Comparison of ENCODE assay signal across 8 cellular contexts in genomic region chr3:152267319-152267689, GRCh38. TPM values are rescaled to one million over a fixed set of nuclear protein-coding genes. Genes with fewer than 3 reads are reported as not detected.
A peak's percentile ranks its signal among the peaks of the same experiment; 100 is the strongest.
DNase-seq lines count a peak whose midpoint lies in the region; ATAC-seq and TF ChIP-seq lines count a peak whose summit lies in the region.

No MANE protein-coding gene starts in this region.

- H3K9me3 ChIP-seq in BLaER1 (no peaks in the 10 kb centered on the region), Loucy (ENCODE audit: insufficient read depth, low read depth, low read length) (no peaks in the 10 kb centered on the region), neural cell (ENCODE audit: low read length) (no peaks in the 10 kb centered on the region)

- TF ChIP-seq CTCF in Loucy (conservative IDR thresholded peaks at IDR 0.05; ENCODE audit: low read length) (no peak), neural cell (IDR thresholded peaks at IDR 0.05; ENCODE audit: poor library complexity, severe bottlenecking) (no peak)

- no peak overlapping the region for H2AFZ ChIP-seq in Loucy (ENCODE audit: low read length)
- H2AFZ ChIP-seq in neural cell (ENCODE audit: low read depth, low read length) = no peak overlapping the region

- no peaks in the 10 kb centered on the region for H3K36me3 ChIP-seq in BLaER1
- no peaks in the 10 kb centered on the region for H3K36me3 ChIP-seq in Loucy (ENCODE audit: insufficient read depth, low read length)
- H3K36me3 ChIP-seq in neural cell (ENCODE audit: insufficient read depth, low read length) = no peaks in the 10 kb centered on the region

- H3K4me1 ChIP-seq in BLaER1 = peaks cover 27% of the 10 kb centered on the region
- H3K4me1 ChIP-seq in Loucy (ENCODE audit: insufficient read depth, low read length, poor library complexity, severe bottlenecking) = peaks cover 66% of the 10 kb centered on the region

- no peak for ATAC-seq in GM21423 (IDR thresholded peaks at IDR 0.05; ENCODE audit: unreplicated experiment)
- no peak for ATAC-seq in HG02885 (IDR thresholded peaks at IDR 0.05; ENCODE audit: poor library complexity, unreplicated experiment)

- H3K79me2 ChIP-seq in Loucy (ENCODE audit: insufficient read depth, low read length) = peaks cover 75% of the 10 kb centered on the region
- H3K79me2 ChIP-seq in neural cell (replicated peaks; ENCODE audit: insufficient read depth, low read length) = peaks cover 25% of the 10 kb centered on the region

- H3K9me2 ChIP-seq in Loucy (replicated peaks; ENCODE audit: low read depth, low read length) (no peaks in the 10 kb centered on the region), neural cell (ENCODE audit: insufficient read depth, low read length) (no peaks in the 10 kb centered on the region)

- TF ChIP-seq RAD21 in neural cell (conservative IDR thresholded peaks at IDR 0.05) = no peak

- H3K9ac ChIP-seq in BLaER1 (no peak overlapping the region), Loucy (ENCODE audit: low read depth, low read length, poor library complexity, severe bottlenecking) (peak overlapping the region; percentile 95), neural cell (ENCODE audit: low read length) (no peak overlapping the region)

- H4K20me1 ChIP-seq in BLaER1 = peaks cover 29% of the 10 kb centered on the region
- peaks cover 31% of the 10 kb centered on the region for H4K20me1 ChIP-seq in Loucy (ENCODE audit: insufficient read depth, low read length, poor library complexity, severe bottlenecking)
- H4K20me1 ChIP-seq in neural cell (ENCODE audit: insufficient read depth) = no peaks in the 10 kb centered on the region

- H3F3A ChIP-seq in Loucy (ENCODE audit: low read depth) (peaks cover 15% of the 10 kb centered on the region), neural cell (ENCODE audit: insufficient read depth, low read length, poor library complexity, severe bottlenecking) (peaks cover 3% of the 10 kb centered on the region)

- H3K27me3 ChIP-seq in BLaER1 = no peaks in the 10 kb centered on the region
- H3K27me3 ChIP-seq in Loucy (ENCODE audit: insufficient read depth, low read length, poor library complexity, severe bottlenecking) = peaks cover 5% of the 10 kb centered on the region
- no peaks in the 10 kb centered on the region for H3K27me3 ChIP-seq in neural cell (ENCODE audit: insufficient read depth, low read depth, low read length)

- H3K4me2 ChIP-seq in BLaER1 = peak overlapping the region; percentile 89
- H3K4me2 ChIP-seq in Loucy (ENCODE audit: low read depth, low read length, poor library complexity, severe bottlenecking) = peak overlapping the region; percentile 95
- no peak overlapping the region for H3K4me2 ChIP-seq in neural cell (ENCODE audit: low read length)

- no peak overlapping the region for H3K27ac ChIP-seq in BLaER1
- peak overlapping the region; percentile 96 for H3K27ac ChIP-seq in caudate nucleus (ENCODE audit: low read depth, low read length)
- H3K27ac ChIP-seq in neural cell (ENCODE audit: low read length) = no peak overlapping the region

- no peak for TF ChIP-seq EP300 in neural cell (conservative IDR thresholded peaks at IDR 0.05; ENCODE audit: poor library complexity, severe bottlenecking)

- no peak for DNase-seq in caudate nucleus (lab: John Stamatoyannopoulos, UW)
- DNase-seq in islet precursor cell = no peak
- no peak for DNase-seq in 8988T

- no peak overlapping the region for H3K4me3 ChIP-seq in BLaER1
- H3K4me3 ChIP-seq in Loucy (ENCODE audit: low read length, poor library complexity, severe bottlenecking) = peak overlapping the region; percentile 98
- H3K4me3 ChIP-seq in neural cell (ENCODE audit: low read length) = peak overlapping the region; percentile 87

TF ChIP-seq in neural cell, 6 proteins besides CTCF, POLR2A, EP300 and RAD21:
- no peak for TF ChIP-seq POLR2AphosphoS5 (IDR thresholded peaks at IDR 0.05)
- no peak for TF ChIP-seq EZH2 (IDR thresholded peaks at IDR 0.05; ENCODE audit: borderline replicate concordance, insufficient read depth, low read length, poor library complexity, severe bottlenecking)
- no peak for TF ChIP-seq MXI1 (conservative IDR thresholded peaks at IDR 0.05; ENCODE audit: poor library complexity, severe bottlenecking)
- TF ChIP-seq TAF1 (IDR thresholded peaks at IDR 0.05; ENCODE audit: low read depth) = no peak
- TF ChIP-seq SMC3 (conservative IDR thresholded peaks at IDR 0.05; ENCODE audit: poor library complexity) = no peak
- TF ChIP-seq REST (IDR thresholded peaks at IDR 0.05; ENCODE audit: borderline replicate concordance) = no peak

RNA-seq across cellular contexts. Expression of gene MBNL1, which starts 1.4 kb away (rescaled TPM):
- 12.7 and 13.3 TPM in 2 replicates for polyA plus RNA-seq in neural cell
- polyA minus RNA-seq in neural cell = 73.8 and 76.2 TPM in 2 replicates
